31 cellular contexts compared by ENCODE assay signal in genomic region chr2:19250906-19251305, GRCh38.
"Had no signal": no experiment of that assay in that cellular context is flagged by ENCODE, and none has a peak within 500 bp of the region (broad histone marks: within the 10 kb centered on the region; RNA-seq: fewer than 3 reads in every experiment).

No MANE protein-coding gene starts in this region.

- DNase-seq: activated B cell treated with CpG ODN at 0.5 μM for 24 hours; activated CD4-positive, alpha-beta T cell treated with anti-CD3 and anti-CD28 coated beads for 48 hours; activated CD4-positive, alpha-beta T cell treated with anti-CD3 and anti-CD28 coated beads, Interleukin-2, amount 50 U/mL, for 1 hour; activated CD4-positive, alpha-beta T cell treated with anti-CD3 and anti-CD28 coated beads, Interleukin-2, amount 50 U/mL, for 48 hours; activated CD8-positive, alpha-beta memory T cell treated with anti-CD3 and anti-CD28 coated beads for 24 hours; activated CD8-positive, alpha-beta T cell treated with anti-CD3 and anti-CD28 coated beads for 36 hours; activated effector memory CD4-positive, alpha-beta T cell treated with Interleukin-2 at 50 U/mL for 16 hours; activated gamma-delta T cell treated with Interleukin-2 at 50 U/mL for 16 hours; activated naive CD4-positive, alpha-beta T cell treated with anti-CD3 and anti-CD28 coated beads, Interleukin-2, amount 50 U/mL, for 16 hours; activated naive CD4-positive, alpha-beta T cell treated with Interleukin-2 at 50 U/mL for 16 hours; activated T-cell treated with anti-CD3 and anti-CD28 coated beads, Interleukin-2, amount 50 U/mL, for 4 hours; adrenal gland; brain microvascular endothelial cell; dorsolateral prefrontal cortex; effector memory CD8-positive, alpha-beta T cell; esophagus squamous epithelium; foreskin melanocyte; heart right ventricle; T-cell; T1000; WERI-Rb-1 had no signal

- H3K4me1 ChIP-seq: adrenal gland, ascending aorta, gastroesophageal sphincter had no signal

- H2AFZ ChIP-seq: hepatocyte had no signal

- H3K36me3 Mint-ChIP-seq: T-cell had no signal

- H3K4me3 ChIP-seq: adrenal gland, ascending aorta, coronary artery, dorsolateral prefrontal cortex, esophagus squamous epithelium, gastroesophageal sphincter, heart right ventricle, hepatocyte had no signal

- H3K27me3 Mint-ChIP-seq: activated B cell treated with CpG ODN at 0.5 μM for 24 hours; activated CD8-positive, alpha-beta T cell treated with anti-CD3 and anti-CD28 coated beads for 36 hours; activated naive CD8-positive, alpha-beta T cell; activated T-helper 17 cell treated with anti-CD3 and anti-CD28 coated beads, Interleukin-2, amount 50 U/mL, for 72 hours; dendritic cell treated with granulocyte-macrophage colony-stimulating factor and Interleukin-4, amounts not matched to agents 40 ng/mL and 50 ng/mL, for 4 days; effector memory CD8-positive, alpha-beta T cell; T-cell had no signal

- H3K79me2 ChIP-seq: hepatocyte had no signal

- H3K27ac ChIP-seq: adrenal gland, ascending aorta, brain microvascular endothelial cell, coronary artery, dorsolateral prefrontal cortex, epithelial cell of prostate, esophagus squamous epithelium, gastroesophageal sphincter, heart right ventricle, hepatocyte, WERI-Rb-1 had no signal

- H3K4me1 Mint-ChIP-seq: activated B cell treated with CpG ODN at 0.5 μM for 24 hours; activated T-helper 17 cell treated with anti-CD3 and anti-CD28 coated beads, Interleukin-2, amount 50 U/mL, for 72 hours; central memory CD8-positive, alpha-beta T cell; T-cell had no signal

- H3K4me2 ChIP-seq: hepatocyte had no signal

- H3K9me3 Mint-ChIP-seq: activated CD8-positive, alpha-beta T cell treated with anti-CD3 and anti-CD28 coated beads for 36 hours; activated T-cell treated with anti-CD3 and anti-CD28 coated beads, Interleukin-2, amount 50 U/mL, for 4 hours; activated T-helper 17 cell treated with anti-CD3 and anti-CD28 coated beads, Interleukin-2, amount 50 U/mL, for 72 hours; central memory CD8-positive, alpha-beta T cell; effector memory CD8-positive, alpha-beta T cell; T-helper 1 cell treated with Interleukin-12 subunit alpha and Interleukin-12 subunit beta and Interleukin-4 antibody, amounts not matched to agents 30 μg/mL and 1 μg/mL, for 36 hours had no signal

- H3K36me3 ChIP-seq: adrenal gland, ascending aorta, brain microvascular endothelial cell, esophagus squamous epithelium, gastroesophageal sphincter, heart right ventricle, WERI-Rb-1 had no signal

- H3K27me3 ChIP-seq: adrenal gland, ascending aorta, brain microvascular endothelial cell, dorsolateral prefrontal cortex, esophagus squamous epithelium, gastroesophageal sphincter, heart right ventricle, hepatocyte had no signal

- H3K27ac Mint-ChIP-seq: activated B cell treated with CpG ODN at 0.5 μM for 24 hours; activated CD8-positive, alpha-beta T cell treated with anti-CD3 and anti-CD28 coated beads for 36 hours; activated naive CD8-positive, alpha-beta T cell; activated T-helper 17 cell treated with anti-CD3 and anti-CD28 coated beads, Interleukin-2, amount 50 U/mL, for 72 hours; dendritic cell treated with granulocyte-macrophage colony-stimulating factor and Interleukin-4, amounts not matched to agents 40 ng/mL and 50 ng/mL, for 4 days; effector memory CD8-positive, alpha-beta T cell; T-cell; T-helper 1 cell treated with Interleukin-12 subunit alpha and Interleukin-12 subunit beta and Interleukin-4 antibody, amounts not matched to agents 30 μg/mL and 1 μg/mL, for 36 hours had no signal

- H3K9me3 ChIP-seq: adrenal gland, ascending aorta, esophagus squamous epithelium, gastroesophageal sphincter, heart right ventricle had no signal

- H3K4me3 Mint-ChIP-seq: activated B cell treated with CpG ODN at 0.5 μM for 24 hours; activated CD8-positive, alpha-beta T cell treated with anti-CD3 and anti-CD28 coated beads for 36 hours; activated naive CD8-positive, alpha-beta T cell; activated T-cell treated with anti-CD3 and anti-CD28 coated beads, Interleukin-2, amount 50 U/mL, for 4 hours; activated T-helper 17 cell treated with anti-CD3 and anti-CD28 coated beads, Interleukin-2, amount 50 U/mL, for 72 hours; central memory CD8-positive, alpha-beta T cell; dendritic cell treated with granulocyte-macrophage colony-stimulating factor and Interleukin-4, amounts not matched to agents 40 ng/mL and 50 ng/mL, for 4 days; effector memory CD8-positive, alpha-beta T cell; T-cell; T-helper 1 cell treated with Interleukin-12 subunit alpha and Interleukin-12 subunit beta and Interleukin-4 antibody, amounts not matched to agents 30 μg/mL and 1 μg/mL, for 36 hours had no signal
